In genomic region chr1:109466100-109466439, GRCh38 we compare ENCODE assay signal across 1 cellular context.
TF ChIP-seq lines count a peak whose summit lies in the region.

No MANE protein-coding gene starts in this region.

TF ChIP-seq in endothelial cell of umbilical vein, 7 proteins besides CTCF, POLR2A, EP300 and RAD21:
- TF ChIP-seq GATA2 (IDR thresholded peaks at IDR 0.05; ENCODE audit: insufficient read depth, insufficient read length, low read depth, low read length) (no peak), JUN (IDR thresholded peaks at IDR 0.05; ENCODE audit: borderline replicate concordance, insufficient read depth, insufficient read length, low read depth) (no peak), POLR2AphosphoS5 (IDR thresholded peaks at IDR 0.05; ENCODE audit: insufficient read depth, low read depth, low read length) (no peak), MYC (IDR thresholded peaks at IDR 0.05; ENCODE audit: low read depth, low read length) (no peak), EZH2 (IDR thresholded peaks at IDR 0.05; ENCODE audit: borderline replicate concordance, low read depth, low read length, severe bottlenecking) (no peak), MAX (IDR thresholded peaks at IDR 0.05; ENCODE audit: insufficient read depth, insufficient read length) (no peak), FOS (IDR thresholded peaks at IDR 0.05; ENCODE audit: borderline replicate concordance, insufficient read depth, low read length) (no peak)
